22 cellular contexts compared by ENCODE assay signal in genomic region chr6:136421537-136422158, GRCh38.
"Had no signal": no experiment of that assay in that cellular context is flagged by ENCODE, and none has a peak within 500 bp of the region (broad histone marks: within the 10 kb centered on the region; RNA-seq: fewer than 3 reads in every experiment).

No MANE protein-coding gene starts in this region.

- ATAC-seq: left cardiac atrium; naive thymus-derived CD4-positive, alpha-beta T cell; right lobe of liver; stimulated activated naive CD8-positive, alpha-beta T cell treated with anti-CD3 and anti-CD28 coated beads, Interleukin-15, Interleukin-2, amounts not matched to agents 100 U/mL and 50 U/mL, for 24 hours had no signal

- H3K36me3 ChIP-seq: adrenal gland, ascending aorta, cardiac muscle cell, ovary, right lobe of liver had no signal

- H3K27me3 ChIP-seq: adrenal gland, ascending aorta, cardiac muscle cell, esophagus squamous epithelium, ovary, right lobe of liver had no signal

- H3K4me1 ChIP-seq: adrenal gland, ascending aorta, esophagus squamous epithelium, right lobe of liver had no signal

- DNase-seq: activated CD4-positive, alpha-beta memory T cell treated with anti-CD3 and anti-CD28 coated beads for 36 hours; activated CD4-positive, alpha-beta T cell treated with anti-CD3 and anti-CD28 coated beads, Interleukin-2, amount 10 ng/mL, durations not matched to agents 24 days and 14 days; activated CD4-positive, CD25-positive, alpha-beta regulatory T cell treated with anti-CD3 and anti-CD28 coated beads, Interleukin-2, amount 50 U/mL, for 72 hours; activated CD8-positive, alpha-beta memory T cell treated with anti-CD3 and anti-CD28 coated beads, Interleukin-2, amount 50 U/mL, for 4 hours; activated effector memory CD4-positive, alpha-beta T cell treated with anti-CD3 and anti-CD28 coated beads, Interleukin-2, amount 50 U/mL, for 16 hours; activated naive CD4-positive, alpha-beta T cell treated with anti-CD3 and anti-CD28 coated beads for 36 hours; activated naive CD8-positive, alpha-beta T cell treated with anti-CD3 and anti-CD28 coated beads for 36 hours; activated T-cell treated with anti-CD3 and anti-CD28 coated beads, Interleukin-2, amount 50 U/mL, for 1 hour; adrenal gland; cerebellar nuclear complex; esophagus squamous epithelium; foreskin melanocyte; left cardiac atrium; naive thymus-derived CD4-positive, alpha-beta T cell; ovary; right lobe of liver; stimulated activated CD4-positive, alpha-beta T cell treated with anti-CD3 and anti-CD28 coated beads, Interleukin-2, amount 100 ng/mL, for 48 hours; stimulated activated naive CD8-positive, alpha-beta T cell treated with anti-CD3 and anti-CD28 coated beads, Interleukin-15, Interleukin-2, amounts not matched to agents 100 U/mL and 50 U/mL, for 24 hours; T-helper 2 cell had no signal

- H3K27ac ChIP-seq: ascending aorta, cardiac muscle cell, epithelial cell of prostate, esophagus squamous epithelium, ovary, right lobe of liver had no signal

- H3K4me3 ChIP-seq: adrenal gland, ascending aorta, cardiac muscle cell, esophagus squamous epithelium, ovary, right lobe of liver had no signal

- H3K9me3 ChIP-seq: adrenal gland, ascending aorta, esophagus squamous epithelium, ovary, right lobe of liver had no signal
